In genomic region chr12:29241821-29242591, GRCh38 we compare ENCODE assay signal across 1 cellular context.
TF ChIP-seq lines count a peak whose summit lies in the region.

No MANE protein-coding gene starts in this region.

TF ChIP-seq in K562, 482 proteins besides CTCF, POLR2A, EP300 and RAD21 (continued from another document):
- TF ChIP-seq ZNF592 (IDR thresholded peaks at IDR 0.05) = no peak
- peak; percentile 51 for TF ChIP-seq CEBPB (tag; IDR thresholded peaks at IDR 0.05)
- no peak for TF ChIP-seq DACH1 (IDR thresholded peaks at IDR 0.05; ENCODE audit: partially characterized antibody)
TF ChIP-seq in K562: peak in this region for 4.
